ENCODE assay signal across 20 cellular contexts in the genomic region with DNA sequence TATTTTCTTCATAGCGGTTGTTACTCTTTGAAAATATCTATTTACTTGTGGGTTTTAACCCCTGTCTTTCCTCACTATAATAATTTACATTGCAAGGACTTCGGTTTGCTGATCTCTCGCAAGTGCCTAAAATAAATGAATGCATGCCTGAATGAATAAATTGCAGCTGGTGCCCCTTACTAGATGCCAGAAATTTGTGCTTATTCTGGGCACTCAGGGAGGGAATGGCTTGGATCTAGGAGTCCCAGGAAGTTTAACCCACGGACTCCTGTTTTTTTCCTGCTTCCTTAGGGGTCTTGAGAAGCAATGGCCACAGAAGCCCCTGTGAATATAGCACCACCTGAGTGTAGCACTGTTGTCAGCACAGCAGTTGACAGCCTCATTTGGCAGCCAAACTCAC. TPM values are rescaled to one million over a fixed set of nuclear protein-coding genes. Genes with fewer than 3 reads are reported as not detected.
"Had no signal": no experiment of that assay in that cellular context is flagged by ENCODE, and none has a peak within 500 bp of the region (broad histone marks: within the 10 kb centered on the region; RNA-seq: fewer than 3 reads in every experiment).

No MANE protein-coding gene starts in this region.

- H3K27ac Mint-ChIP-seq: type B pancreatic cell had no signal

- H3K27ac ChIP-seq: thyroid gland had no signal

- H3K9me3 ChIP-seq: heart left ventricle, right atrium auricular region, thyroid gland had no signal

- ATAC-seq: heart left ventricle; left lobe of liver; naive thymus-derived CD8-positive, alpha-beta T cell had no signal

- H3K36me3 Mint-ChIP-seq: naive thymus-derived CD8-positive, alpha-beta T cell; type B pancreatic cell had no signal

- H3K9me3 Mint-ChIP-seq: naive thymus-derived CD8-positive, alpha-beta T cell; type B pancreatic cell had no signal

- H3K4me2 ChIP-seq: smooth muscle cell had no signal

- H3K4me3 ChIP-seq: heart left ventricle, right atrium auricular region, smooth muscle cell, thyroid gland had no signal

- H3K4me3 Mint-ChIP-seq: naive thymus-derived CD8-positive, alpha-beta T cell; type B pancreatic cell had no signal

- DNase-seq: dermis blood vessel endothelial cell; effector CD4-positive, alpha-beta T cell; foreskin melanocyte; heart left ventricle; hippocampal formation; mammary epithelial cell; naive thymus-derived CD8-positive, alpha-beta T cell; stimulated activated CD4-positive, alpha-beta T cell treated with anti-CD3 and anti-CD28 coated beads, Interleukin-2, amount 100 ng/mL, for 48 hours; stimulated activated naive CD4-positive, alpha-beta T cell treated with Interleukin-2 at 50 U/mL for 16 hours; thyroid gland had no signal

- H3K36me3 ChIP-seq: heart left ventricle, right atrium auricular region, thyroid gland had no signal

- H3K27me3 ChIP-seq: right atrium auricular region, thyroid gland had no signal

RNA-seq across cellular contexts. Expression of gene PLA2G2C, which starts 3.9 kb away (rescaled TPM):
- total RNA-seq: dermis blood vessel endothelial cell; glomerular endothelial cell; left lobe of liver; mammary epithelial cell; naive thymus-derived CD8-positive, alpha-beta T cell; osteocyte; pulmonary artery endothelial cell; right atrium auricular region; thyroid gland had no signal
- polyA plus RNA-seq: heart left ventricle; mammary epithelial cell; naive thymus-derived CD8-positive, alpha-beta T cell; neural cell; smooth muscle cell had no signal

RNA-seq across cellular contexts. Expression of gene UBXN10, which starts 4.4 kb away (rescaled TPM):
- total RNA-seq: dermis blood vessel endothelial cell; naive thymus-derived CD8-positive, alpha-beta T cell; osteocyte; pulmonary artery endothelial cell had no signal
- polyA plus RNA-seq: mammary epithelial cell had no signal

RNA-seq across cellular contexts. Expression of gene PLA2G2F, which starts 51.1 kb away (rescaled TPM):
- total RNA-seq: dermis blood vessel endothelial cell; glomerular endothelial cell; heart left ventricle; left lobe of liver; mammary epithelial cell; mesenteric fat pad; mononuclear cell; naive thymus-derived CD8-positive, alpha-beta T cell; osteocyte; pulmonary artery endothelial cell; right atrium auricular region; thyroid gland had no signal
- polyA plus RNA-seq: heart left ventricle; naive thymus-derived CD8-positive, alpha-beta T cell; neural cell had no signal
